7 cellular contexts compared by ENCODE assay signal in genomic region chr10:80104066-80104926, GRCh38. TPM values are rescaled to one million over a fixed set of nuclear protein-coding genes. Genes with fewer than 3 reads are reported as not detected.
A peak's percentile ranks its signal among the peaks of the same experiment; 100 is the strongest.
DNase-seq lines count a peak whose midpoint lies in the region; ATAC-seq lines count a peak whose summit lies in the region.

No MANE protein-coding gene starts in this region.

- H3K27me3 ChIP-seq in skeletal muscle satellite cell (ENCODE audit: control insufficient read depth, insufficient read depth, low read length) = peaks cover 8% of the 10 kb centered on the region

- H3K36me3 ChIP-seq in skeletal muscle satellite cell (ENCODE audit: insufficient read depth, low read length) = no peaks in the 10 kb centered on the region

- ATAC-seq in GM19324 (IDR thresholded peaks at IDR 0.05; ENCODE audit: low FRiP score, unreplicated experiment) = peak; percentile 85

- H3K4me3 ChIP-seq in skeletal muscle satellite cell (ENCODE audit: low read length) = no peak overlapping the region

- no peaks in the 10 kb centered on the region for H3K9me3 ChIP-seq in skeletal muscle satellite cell (replicated peaks; ENCODE audit: low read length)

- H3K9ac ChIP-seq in skeletal muscle satellite cell (ENCODE audit: low read depth, low read length) = no peak overlapping the region

- H3K4me2 ChIP-seq in skeletal muscle satellite cell (ENCODE audit: low read length) = peak overlapping the region; percentile 33

- DNase-seq in HS-5 (ENCODE audit: low read depth) (peak; percentile 52), epidermal melanocyte (ENCODE audit: insufficient read length, low spot score) (peak; percentile 27), midbrain (lab: John Stamatoyannopoulos, UW) (no peak), D341Med (ENCODE audit: low spot score) (no peak)
- no peak for DNase-seq in activated naive CD4-positive, alpha-beta T cell treated with anti-CD3 and anti-CD28 coated beads, Interleukin-2, amount 50 U/mL, for 16 hours

- H3K4me1 ChIP-seq in skeletal muscle satellite cell (ENCODE audit: control insufficient read depth, insufficient read depth, low read length) = peaks cover 4% of the 10 kb centered on the region

RNA-seq across cellular contexts. Expression of gene TMEM254, which starts 25.8 kb away (rescaled TPM):
- 7.6 and 8.9 TPM in 2 replicates for total RNA-seq in skeletal muscle satellite cell (2012; rRNA removed)

RNA-seq across cellular contexts. Expression of gene PLAC9, which starts 28.2 kb away (rescaled TPM):
- total RNA-seq in skeletal muscle satellite cell (2012; rRNA removed) = 17.2 and 32.1 TPM in 2 replicates

Comparison
In these comparisons a context has a peak if more than half of its experiments do, and no peak if none do; other contexts are left out.
1. DNase-seq: peak in HS-5 (single experiment) and epidermal melanocyte (single experiment); none in midbrain (single experiment), D341Med (single experiment) and activated naive CD4-positive, alpha-beta T cell treated with anti-CD3 and anti-CD28 coated beads, Interleukin-2, amount 50 U/mL, for 16 hours (single experiment).